8 cellular contexts compared by ENCODE assay signal in the genomic region with DNA sequence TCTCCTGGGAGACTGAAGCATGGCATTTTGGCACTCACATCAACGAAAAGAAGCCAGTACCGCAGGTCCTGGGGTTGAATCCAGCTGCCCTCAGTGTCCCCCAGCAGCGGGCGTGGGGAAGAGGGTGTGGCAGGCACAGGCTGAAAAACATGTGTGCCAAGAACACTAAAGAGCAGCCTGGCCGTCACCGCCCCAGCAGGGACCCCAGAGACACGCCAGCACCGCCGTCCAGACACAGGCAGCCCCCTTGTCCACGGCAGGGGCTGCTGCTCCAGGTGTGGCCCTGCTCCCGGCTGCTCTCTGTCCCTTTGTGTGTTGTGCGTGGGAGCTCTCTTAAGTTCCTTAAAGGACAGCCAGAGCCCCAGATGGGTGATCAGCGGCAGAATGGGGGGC. TPM values are rescaled to one million over a fixed set of nuclear protein-coding genes. Genes with fewer than 3 reads are reported as not detected.
DNase-seq lines count a peak whose midpoint lies in the region; ATAC-seq and TF ChIP-seq lines count a peak whose summit lies in the region.

No MANE protein-coding gene starts in this region.

- peaks cover 21% of the 10 kb centered on the region for H3K4me1 Mint-ChIP-seq in CD4-positive, alpha-beta T cell (ENCODE audit: low read depth)
- peaks cover 12 to 17% (median 16%) of the 10 kb centered on the region in 3 donors for H3K4me1 Mint-ChIP-seq in IgD-negative memory B cell

- H3K9ac ChIP-seq in mammary epithelial cell (ENCODE audit: insufficient read depth, low read length): peak overlapping the region; percentile 59

- TF ChIP-seq POLR2A in uterus (IDR thresholded peaks at IDR 0.05): no peak

- TF ChIP-seq CTCF in CD4-positive, alpha-beta T cell (IDR thresholded peaks at IDR 0.05): no peak
- TF ChIP-seq CTCF in mammary epithelial cell (conservative IDR thresholded peaks at IDR 0.05 in 1 of 2, IDR thresholded peaks at IDR 0.05 in 1 of 2; ENCODE audit: extremely low read depth in 1 of 2, insufficient read depth in 1 of 2, low read depth in 1 of 2, low read length in 2 of 2) (no peak), lung (IDR thresholded peaks at IDR 0.05; ENCODE audit: control extremely low read depth, extremely low read depth) (no peak), uterus (IDR thresholded peaks at IDR 0.05) (no peak)

- no peaks in the 10 kb centered on the region for H3K79me2 ChIP-seq in mammary epithelial cell (ENCODE audit: insufficient read depth, low read length)

- H3K4me3 ChIP-seq in mammary epithelial cell (replicated peaks in 1 of 3; ENCODE audit: insufficient read depth in 1 of 3, low read depth in 2 of 3, low read length in 3 of 3) (peak overlapping the region; percentile 75 to 87 (median 81)), lung (peak overlapping the region; percentile 90), uterus (peak overlapping the region; percentile 76 to 78)

- H3K27me3 ChIP-seq in CD4-positive, alpha-beta T cell (ENCODE audit: control insufficient read depth, insufficient read depth, low read length): no peaks in the 10 kb centered on the region
- H3K27me3 ChIP-seq in mammary epithelial cell (ENCODE audit: insufficient read depth, low read length): no peaks in the 10 kb centered on the region
- no peaks in the 10 kb centered on the region for H3K27me3 ChIP-seq in lung (ENCODE audit: control insufficient read depth, insufficient read depth)
- no peaks in the 10 kb centered on the region for H3K27me3 ChIP-seq in uterus

- in situ Hi-C loops in mammary epithelial cell (cut with MboI; ENCODE audit: low sequenced_read_pairs in 2 of 2): no loop called here

- H3K9me3 ChIP-seq in CD4-positive, alpha-beta T cell (ENCODE audit: control insufficient read depth, low read length): no peaks in the 10 kb centered on the region
- H3K9me3 ChIP-seq in mammary epithelial cell (replicated peaks; ENCODE audit: insufficient read depth, low read length) (no peaks in the 10 kb centered on the region), lung (ENCODE audit: control insufficient read depth in 2 of 2, insufficient read depth in 1 of 2, low read length in 1 of 2) (no peaks in the 10 kb centered on the region), uterus (no peaks in the 10 kb centered on the region)

- no peaks in the 10 kb centered on the region for H3K36me3 Mint-ChIP-seq in CD4-positive, alpha-beta T cell (ENCODE audit: low read depth)
- peaks cover 6% of the 10 kb centered on the region for H3K36me3 Mint-ChIP-seq in IgD-negative memory B cell

- no peaks in the 10 kb centered on the region for H4K20me1 ChIP-seq in mammary epithelial cell (ENCODE audit: insufficient read depth, low read length)

- WGBS in mammary epithelial cell (ENCODE audit: low coverage, missing lambda C conversion rate): 0% methylated on average over 7 of the region's 13 CpGs
- 3 to 5% methylated on average over 13 of the region's 13 CpGs for WGBS in lung, 2 donors

- H3K36me3 ChIP-seq in mammary epithelial cell (ENCODE audit: insufficient read depth, low read length): no peaks in the 10 kb centered on the region
- peaks cover 0 to 9% of the 10 kb centered on the region in 2 donors for H3K36me3 ChIP-seq in lung (ENCODE audit: control insufficient read depth in 2 of 2, insufficient read depth in 2 of 2, low read length in 2 of 2)
- H3K36me3 ChIP-seq in uterus: no peaks in the 10 kb centered on the region

- peak in 1 of 10 experiments; percentile 3 for DNase-seq in CD4-positive, alpha-beta T cell
- no peak for DNase-seq in mammary epithelial cell
- peak; percentile 32 for DNase-seq in lung (ENCODE audit: low spot score)
- no peak for DNase-seq in uterus
- no peak for DNase-seq in Kasumi-1 (lab: John Stamatoyannopoulos, UW)
- no peak for DNase-seq in stimulated activated CD4-positive, alpha-beta T cell treated with anti-CD3 and anti-CD28 coated beads, Interleukin-2, amount 100 ng/mL, for 24 hours
- no peak for DNase-seq in inferior parietal cortex (ENCODE audit: extremely low spot score)

- H3K27ac Mint-ChIP-seq in CD4-positive, alpha-beta T cell: no peak overlapping the region
- H3K27ac Mint-ChIP-seq in IgD-negative memory B cell: peak overlapping the region in 1 of 3 donors; percentile 84

- H3K27me3 Mint-ChIP-seq in CD4-positive, alpha-beta T cell: no peaks in the 10 kb centered on the region
- peaks cover 6% of the 10 kb centered on the region for H3K27me3 Mint-ChIP-seq in IgD-negative memory B cell

- dilution Hi-C loops in mammary epithelial cell (cut with HindIII; ENCODE audit: low sequenced_read_pairs): no loop called here

- H3K4me1 ChIP-seq in mammary epithelial cell (ENCODE audit: insufficient read depth, low read length) (peaks cover 8% of the 10 kb centered on the region), lung (ENCODE audit: control insufficient read depth in 2 of 2, insufficient read depth in 2 of 2, low read length in 2 of 2) (peaks cover 0 to 10% of the 10 kb centered on the region in 2 donors), uterus (peaks cover 0 to 11% of the 10 kb centered on the region in 2 donors)

- intact Hi-C loops in CD4-positive, alpha-beta T cell (cut with DNase I, micrococcal nuclease): loop anchor here in 1 of 2 experiments (10.0 kb wide), 1 partner anchor 1987 kb away; a partner anchor contains a TSS
- intact Hi-C loops in mammary epithelial cell (cut with micrococcal nuclease) (no loop called here), uterus (cut with DNase I; ENCODE audit: low total_unique reads) (no loop called here)

- H3K9me3 Mint-ChIP-seq in CD4-positive, alpha-beta T cell: no peaks in the 10 kb centered on the region
- H3K9me3 Mint-ChIP-seq in IgD-negative memory B cell: no peaks in the 10 kb centered on the region

- peak overlapping the region; percentile 98 for H2AFZ ChIP-seq in mammary epithelial cell (ENCODE audit: low read depth, low read length)

- peak overlapping the region; percentile 99 for H3K4me2 ChIP-seq in mammary epithelial cell (ENCODE audit: insufficient read depth, low read depth, low read length)

- no TSS peak for BruUV-seq in mammary epithelial cell (replicated peaks; lab: Mats Ljungman, UMichigan)

- CTCF ChIA-PET in CD4-positive, alpha-beta T cell (lab: Charles Lee): interaction anchor here (2.8 kb wide), 1 partner anchor 28 kb away, joined by 13 read pairs; no protein-coding TSS in a partner anchor
- CTCF ChIA-PET in mammary epithelial cell (lab: Charles Lee; ENCODE audit: low non-redundant PET): no interaction called here

- peak overlapping the region; percentile 78 for H3K4me3 Mint-ChIP-seq in CD4-positive, alpha-beta T cell
- peak overlapping the region; percentile 85 to 90 (median 88) for H3K4me3 Mint-ChIP-seq in IgD-negative memory B cell

- H3K27ac ChIP-seq in CD4-positive, alpha-beta T cell (ENCODE audit: low read depth, low read length): no peak overlapping the region
- H3K27ac ChIP-seq in mammary epithelial cell (ENCODE audit: insufficient read depth, low read depth, low read length) (no peak overlapping the region), lung (ENCODE audit: low read depth in 1 of 2, low read length in 1 of 2) (peak overlapping the region; percentile 64 to 90), uterus (peak overlapping the region; percentile 67 to 80)

- POLR2A ChIA-PET in CD4-positive, alpha-beta T cell (lab: Charles Lee): no interaction called here

- ATAC-seq in CD4-positive, alpha-beta T cell (ENCODE audit: poor library complexity): peak; percentile 16
- ATAC-seq in lung (ENCODE audit: insufficient read depth, low FRiP score): peak; percentile 3

RNA-seq across cellular contexts. Expression of a gene that starts 0.6 kb away (rescaled TPM):
- total RNA-seq in CD4-positive, alpha-beta T cell: 1 to 10 TPM; 1.3 to 1.7 TPM
- 2.6 TPM for polyA plus RNA-seq in IgD-negative memory B cell
- total RNA-seq in mammary epithelial cell: 1 to 10 TPM; 6.8 to 6.9 TPM
- polyA plus RNA-seq in mammary epithelial cell: 3.8 TPM
- 4.3 TPM for polyA minus RNA-seq in mammary epithelial cell
- 10 to 100 TPM in 1 of 2 donors, 1 to 10 TPM in 1; 3.1 to 15.4 TPM for total RNA-seq in lung
- polyA plus RNA-seq in lung: 10 to 100 TPM; 12.1 to 14.3 TPM
- 10 to 100 TPM in 2 of 4 donors, under 1 TPM in 2; under 0.01 to 15.1 (median 6.0) TPM for total RNA-seq in uterus

RNA-seq across cellular contexts. Expression of a gene that starts 37.4 kb away (rescaled TPM):
- 10 to 100 TPM; 42.3 to 46.4 TPM for total RNA-seq in CD4-positive, alpha-beta T cell
- polyA plus RNA-seq in IgD-negative memory B cell: 10.3 TPM
- 10 to 100 TPM; 11.7 to 15.8 TPM for total RNA-seq in mammary epithelial cell
- polyA plus RNA-seq in mammary epithelial cell: 18.1 TPM
- polyA minus RNA-seq in mammary epithelial cell: 20.3 TPM
- total RNA-seq in lung: 10 to 100 TPM; 16.2 to 46.0 TPM
- polyA plus RNA-seq in lung: 10 to 100 TPM in 1 of 2 donors, 1 to 10 TPM in 1; 9.6 to 19.6 TPM
- 10 to 100 TPM; 11.8 to 31.3 (median 21.8) TPM for total RNA-seq in uterus

Comparison
In these comparisons a context has a peak if more than half of its experiments do, and no peak if none do; other contexts are left out.
1. H3K27ac ChIP-seq: peak in lung (2 of 2) and uterus (2 of 2); none in CD4-positive, alpha-beta T cell (single experiment) and mammary epithelial cell (single experiment).
2. Peak in every context shown above with its lines, with median percentiles within 50 percentile points of each other: H3K4me3 ChIP-seq.